Comparison of ENCODE assay signal across 8 cellular contexts in the genomic region with DNA sequence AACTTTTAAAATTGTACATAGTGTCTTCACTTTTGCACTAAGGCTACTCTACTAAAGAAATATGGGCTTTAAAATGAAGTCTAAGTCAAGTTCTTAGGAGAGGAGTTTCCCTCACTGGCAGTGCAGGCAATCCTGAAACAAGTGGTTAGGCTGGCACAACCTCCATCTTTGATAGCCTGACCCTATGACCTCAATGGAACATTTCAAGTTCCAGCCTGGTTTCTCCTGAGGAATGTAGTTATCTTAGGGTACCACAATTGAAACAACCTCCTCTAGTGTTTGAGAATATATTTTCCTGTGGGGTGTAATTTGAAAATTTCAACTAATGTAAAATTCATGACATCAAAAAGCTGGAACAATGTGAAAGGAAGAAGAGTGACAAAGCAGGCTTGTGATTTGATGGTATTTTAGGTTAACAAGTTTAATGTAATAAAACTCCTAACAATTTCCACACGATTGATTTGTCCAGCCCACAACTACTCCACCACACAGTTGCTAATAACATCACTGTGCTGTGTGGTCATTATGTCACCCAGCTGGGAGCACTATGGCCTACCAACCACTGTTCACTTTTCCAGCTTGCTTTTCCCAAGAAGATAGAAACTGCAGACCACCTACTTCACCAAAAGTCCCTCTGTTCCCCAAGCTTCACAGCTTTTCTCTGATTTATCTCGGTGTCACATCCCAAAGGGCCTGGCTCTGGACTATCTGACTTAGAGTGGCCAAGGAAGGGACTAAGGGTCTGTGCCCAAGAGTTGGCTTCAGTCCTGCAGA. TPM values are rescaled to one million over a fixed set of nuclear protein-coding genes. Genes with fewer than 3 reads are reported as not detected.
DNase-seq lines count a peak whose midpoint lies in the region; ATAC-seq and TF ChIP-seq lines count a peak whose summit lies in the region.

No MANE protein-coding gene starts in this region.

- POLR2A ChIA-PET in Caco-2 (lab: Charles Lee): no interaction called here

- H3K9me3 ChIP-seq in Caco-2: no peaks in the 10 kb centered on the region
- H3K9me3 ChIP-seq in SK-N-MC (ENCODE audit: low read depth, low read length): no peaks in the 10 kb centered on the region

- intact Hi-C loops in Caco-2 (cut with micrococcal nuclease; ENCODE audit: unreplicated experiment): loop anchor here (5.0 kb wide), 1 partner anchor 124 kb away; no protein-coding TSS in a partner anchor

- peaks cover 7% of the 10 kb centered on the region for H3K4me1 Mint-ChIP-seq in Caco-2 (ENCODE audit: low read depth, unreplicated experiment)
- H3K4me1 Mint-ChIP-seq in osteocyte (ENCODE audit: unreplicated experiment): peaks cover 55% of the 10 kb centered on the region

- H3K4me3 ChIP-seq in Caco-2 (ENCODE audit: low read depth, low read length): no peak overlapping the region
- H3K4me3 ChIP-seq in SK-N-MC: peak overlapping the region; percentile 85
- H3K4me3 ChIP-seq in fibroblast of the aortic adventitia (ENCODE audit: low read depth, low read length): peak overlapping the region; percentile 98

- peaks cover 6% of the 10 kb centered on the region for H3K4me1 ChIP-seq in Caco-2

- peak overlapping the region; percentile 25; the same call in 1 of the 2 replicates for H3K27ac ChIP-seq in SK-N-MC

- no peak for ATAC-seq in HG03139 (IDR thresholded peaks at IDR 0.05; ENCODE audit: unreplicated experiment)

- peak overlapping the region; percentile 78 for H3K4me3 Mint-ChIP-seq in Caco-2 (ENCODE audit: unreplicated experiment)
- H3K4me3 Mint-ChIP-seq in osteocyte (ENCODE audit: unreplicated experiment): peak overlapping the region; percentile 98

- peak overlapping the region; percentile 88 for H3K9ac ChIP-seq in SK-N-MC (ENCODE audit: insufficient read length)

- CTCF ChIA-PET in Caco-2 (lab: Charles Lee): no interaction called here

- H3K27me3 Mint-ChIP-seq in Caco-2 (ENCODE audit: insufficient read depth, unreplicated experiment) (no peaks in the 10 kb centered on the region), osteocyte (ENCODE audit: unreplicated experiment) (no peaks in the 10 kb centered on the region)

- no peaks in the 10 kb centered on the region for H3K9me3 Mint-ChIP-seq in Caco-2 (ENCODE audit: unreplicated experiment)
- H3K9me3 Mint-ChIP-seq in osteocyte (ENCODE audit: unreplicated experiment): peaks cover 3% of the 10 kb centered on the region

- DNase-seq in Caco-2 (no peak), SK-N-MC (ENCODE audit: low read depth, low spot score) (no peak), fibroblast of the aortic adventitia (ENCODE audit: low read depth) (no peak), osteocyte (ENCODE audit: extremely low spot score, unreplicated experiment) (no peak), middle frontal gyrus (ENCODE audit: extremely low spot score, low spot score) (no peak), NCI-H2081 (lab: John Stamatoyannopoulos, UW) (no peak), ureter (ENCODE audit: low spot score) (no peak)

- peaks cover 12% of the 10 kb centered on the region for H3K36me3 Mint-ChIP-seq in Caco-2 (ENCODE audit: insufficient read depth, unreplicated experiment)
- peaks cover 23% of the 10 kb centered on the region for H3K36me3 Mint-ChIP-seq in osteocyte (ENCODE audit: unreplicated experiment)

- TF ChIP-seq CTCF in Caco-2 (IDR thresholded peaks at IDR 0.05; ENCODE audit: insufficient read depth in 1 of 2, low read depth in 1 of 2, low read length in 1 of 2, severe bottlenecking in 1 of 2, unreplicated experiment in 1 of 2) (no peak), fibroblast of the aortic adventitia (IDR thresholded peaks at IDR 0.05; ENCODE audit: insufficient read depth, low read length) (no peak), osteocyte (IDR thresholded peaks at IDR 0.05) (no peak)

- peak overlapping the region; percentile 87 for H3K27ac Mint-ChIP-seq in Caco-2 (ENCODE audit: unreplicated experiment)
- peak overlapping the region; percentile 99 for H3K27ac Mint-ChIP-seq in osteocyte (ENCODE audit: unreplicated experiment)

- H3K36me3 ChIP-seq in Caco-2 (ENCODE audit: control insufficient read depth, insufficient read depth, low read length) (peaks cover 1% of the 10 kb centered on the region; the same call in 1 of the 2 replicates), SK-N-MC (ENCODE audit: insufficient read depth, low read length) (peaks cover 38% of the 10 kb centered on the region)

- no peaks in the 10 kb centered on the region; the same call in 1 of the 2 replicates for H3K27me3 ChIP-seq in Caco-2 (replicated peaks; ENCODE audit: control insufficient read depth, insufficient read depth, low read length)

- BruUV-seq in Caco-2 (replicated peaks; lab: Mats Ljungman, UMichigan): TSS peak; percentile 15

RNA-seq across cellular contexts. Expression of a gene that starts 1.8 kb away (rescaled TPM):
- total RNA-seq in Caco-2 (2022) (16.2 and 19.1 TPM in 2 replicates), fibroblast of the aortic adventitia (ENCODE audit: low replicate concordance) (54.7 and 205 TPM in 2 replicates), osteocyte (116 and 120 TPM in 2 replicates), ureter (67.1 TPM)
